In genomic region chr14:31961881-31962280, GRCh38 we compare ENCODE assay signal across 11 cellular contexts.
"Had no signal": no experiment of that assay in that cellular context is flagged by ENCODE, and none has a peak within 500 bp of the region (broad histone marks: within the 10 kb centered on the region; RNA-seq: fewer than 3 reads in every experiment).

No MANE protein-coding gene starts in this region.

- H3K36me3 Mint-ChIP-seq: activated naive CD4-positive, alpha-beta T cell treated with anti-CD3 and anti-CD28 coated beads, Interleukin-2, amount 50 U/mL, for 24 hours; stimulated activated memory B cell treated with anti-CD40 and anti-IgM and Interleukin-4, amounts not matched to agents 10 μg/mL and 1 μg/mL and 100 μg/mL, for 72 hours had no signal

- ATAC-seq: stimulated activated memory B cell treated with anti-CD40 and anti-IgM and Interleukin-4, amounts not matched to agents 10 μg/mL and 1 μg/mL and 100 μg/mL, for 72 hours; T-helper 17 cell had no signal

- H3K4me3 Mint-ChIP-seq: activated CD4-positive, alpha-beta memory T cell treated with anti-CD3 and anti-CD28 coated beads, Interleukin-2, amount 10 ng/mL, durations not matched to agents 7 days and 5 days; activated naive CD4-positive, alpha-beta T cell treated with anti-CD3 and anti-CD28 coated beads, Interleukin-2, amount 50 U/mL, for 24 hours; activated T-cell treated with anti-CD3 and anti-CD28 coated beads, Interleukin-2, amount 50 U/mL, for 24 hours; stimulated activated memory B cell treated with anti-CD40 and anti-IgM and Interleukin-4, amounts not matched to agents 10 μg/mL and 1 μg/mL and 100 μg/mL, for 72 hours; T-helper 17 cell had no signal

- H3K4me1 Mint-ChIP-seq: stimulated activated memory B cell treated with anti-CD40 and anti-IgM and Interleukin-4, amounts not matched to agents 10 μg/mL and 1 μg/mL and 100 μg/mL, for 72 hours had no signal

- H3K27me3 Mint-ChIP-seq: activated CD4-positive, alpha-beta memory T cell treated with anti-CD3 and anti-CD28 coated beads, Interleukin-2, amount 10 ng/mL, durations not matched to agents 7 days and 5 days; activated naive CD4-positive, alpha-beta T cell treated with anti-CD3 and anti-CD28 coated beads, Interleukin-2, amount 50 U/mL, for 24 hours; stimulated activated memory B cell treated with anti-CD40 and anti-IgM and Interleukin-4, amounts not matched to agents 10 μg/mL and 1 μg/mL and 100 μg/mL, for 72 hours had no signal

- DNase-seq: activated CD4-positive, alpha-beta memory T cell treated with anti-CD3 and anti-CD28 coated beads, Interleukin-2, amount 10 ng/mL, durations not matched to agents 7 days and 5 days; activated CD4-positive, alpha-beta T cell treated with anti-CD3 and anti-CD28 coated beads for 4 hours; activated effector memory CD4-positive, alpha-beta T cell treated with Interleukin-2 at 50 U/mL for 16 hours; activated T-cell treated with anti-CD3 and anti-CD28 coated beads, Interleukin-2, amount 50 U/mL, for 24 hours; adrenal gland; central memory CD4-positive, alpha-beta T cell; effector memory CD4-positive, alpha-beta T cell; foreskin melanocyte; T-helper 17 cell had no signal

- H3K27ac Mint-ChIP-seq: activated CD4-positive, alpha-beta memory T cell treated with anti-CD3 and anti-CD28 coated beads, Interleukin-2, amount 10 ng/mL, durations not matched to agents 7 days and 5 days; activated naive CD4-positive, alpha-beta T cell treated with anti-CD3 and anti-CD28 coated beads, Interleukin-2, amount 50 U/mL, for 24 hours; activated T-cell treated with anti-CD3 and anti-CD28 coated beads, Interleukin-2, amount 50 U/mL, for 24 hours; stimulated activated memory B cell treated with anti-CD40 and anti-IgM and Interleukin-4, amounts not matched to agents 10 μg/mL and 1 μg/mL and 100 μg/mL, for 72 hours; T-helper 17 cell had no signal
